ENCODE assay signal across 8 cellular contexts in the genomic region with DNA sequence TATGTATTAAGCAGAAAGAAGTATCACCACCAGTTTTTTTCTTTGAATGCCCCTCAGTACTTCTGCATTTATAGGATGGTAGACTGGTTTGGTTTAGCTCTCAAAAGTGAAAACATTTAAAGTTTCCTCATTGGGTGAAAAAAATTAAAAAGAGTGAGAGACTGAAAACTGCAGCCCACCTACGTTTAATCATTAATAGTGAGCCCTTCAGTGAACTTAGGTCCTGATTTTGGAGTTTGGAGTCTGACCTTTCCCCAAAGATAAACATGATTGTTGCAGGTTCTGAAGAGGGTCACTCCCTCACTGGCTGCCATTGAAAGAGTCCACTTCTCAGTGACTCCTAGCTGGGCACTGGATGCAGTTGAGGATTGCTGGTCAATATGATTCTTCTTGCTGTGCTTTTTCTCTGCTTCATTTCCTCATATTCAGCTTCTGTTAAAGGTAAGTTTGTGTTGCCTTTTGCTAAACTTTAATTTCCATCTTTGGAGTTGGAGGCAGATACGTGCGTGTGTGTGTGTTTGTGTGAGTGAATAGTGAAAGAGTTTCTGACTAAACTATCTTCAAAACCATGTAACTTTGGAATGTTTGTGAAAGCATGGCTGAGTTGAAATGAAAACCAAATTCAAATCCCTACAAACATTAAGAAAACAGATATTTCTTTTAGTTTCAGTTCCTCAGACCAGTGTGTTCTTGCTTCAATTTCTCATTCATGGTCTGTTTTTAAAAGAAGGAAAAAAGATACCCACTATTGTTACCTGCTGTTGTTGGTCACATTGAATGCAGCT. TPM values are rescaled to one million over a fixed set of nuclear protein-coding genes. Genes with fewer than 3 reads are reported as not detected.
DNase-seq lines count a peak whose midpoint lies in the region; ATAC-seq and TF ChIP-seq lines count a peak whose summit lies in the region.

MTTP (plus strand) TSS at position 295 of the 785 bp plus-strand sequence; CDS start at position 381, 86 bp downstream.

- no peak within 1 kb of the TSS for H3K4me3 ChIP-seq in testis
- H3K4me3 ChIP-seq in mesenchymal stem cell (ENCODE audit: insufficient read depth in 1 of 2, low read depth in 1 of 2, low read length in 2 of 2): no peak within 1 kb of the TSS

- no peaks in the 10 kb centered on the region for H3K9me3 Mint-ChIP-seq in WTC11

- intact Hi-C loops in testis (cut with DNase I; ENCODE audit: low total_unique reads): no loop called here
- intact Hi-C loops in head of caudate nucleus (cut with DNase I): no loop called here

- H3K9me3 ChIP-seq in testis (no peaks in the 10 kb centered on the region), mesenchymal stem cell (ENCODE audit: control insufficient read depth, low read length) (no peaks in the 10 kb centered on the region)

- H3K4me2 ChIP-seq in mesenchymal stem cell (ENCODE audit: low read length, poor library complexity, severe bottlenecking): no peak within 1 kb of the TSS

- ATAC-seq in GM19452 (IDR thresholded peaks at IDR 0.05; ENCODE audit: unreplicated experiment): peak; percentile 67
- ATAC-seq in HG03045 (IDR thresholded peaks at IDR 0.05; ENCODE audit: unreplicated experiment): peak; percentile 79
- no peak for ATAC-seq in WTC11

- no peak within 1 kb of the TSS for H2AK5ac ChIP-seq in mesenchymal stem cell (ENCODE audit: low read length, severe bottlenecking)

- peak within 1 kb of the TSS; percentile 89 for H3K27ac Mint-ChIP-seq in WTC11

- no peak within 1 kb of the TSS for H3K27ac ChIP-seq in testis
- no peak within 1 kb of the TSS for H3K27ac ChIP-seq in mesenchymal stem cell (ENCODE audit: low read length, poor library complexity, severe bottlenecking)

- no peak within 1 kb of the TSS for H3K9ac ChIP-seq in mesenchymal stem cell (ENCODE audit: low read length)

- H3K36me3 ChIP-seq in testis (ENCODE audit: low read depth, missing control alignments) (no peaks in the 10 kb centered on the region), mesenchymal stem cell (ENCODE audit: control insufficient read depth in 1 of 2, insufficient read depth in 2 of 2, low read depth in 1 of 2, low read length in 2 of 2) (no peaks in the 10 kb centered on the region)

- H2BK5ac ChIP-seq in mesenchymal stem cell (ENCODE audit: low read depth, low read length, poor library complexity, severe bottlenecking): no peak within 1 kb of the TSS

- H3K23ac ChIP-seq in mesenchymal stem cell (ENCODE audit: low read length in 2 of 2): no peak within 1 kb of the TSS

- no peak within 1 kb of the TSS for H4K91ac ChIP-seq in mesenchymal stem cell (ENCODE audit: low read length)

- in situ Hi-C loops in ACHN (cut with HindIII; ENCODE audit: low pct_ligation_motif_present, low pct_unique_long_range_greater_than_20kb, low sequenced_read_pairs): no loop called here

- peak within 1 kb of the TSS; percentile 22 for H3K4me3 Mint-ChIP-seq in WTC11

- H3K36me3 Mint-ChIP-seq in WTC11: no peaks in the 10 kb centered on the region

- WGBS in testis, 2 donors: 85 to 91% methylated on average over 3 of the region's 3 CpGs
- 86% methylated on average over 1 of the region's 3 CpGs for WGBS in mesenchymal stem cell

- H3K4me1 ChIP-seq in testis (no peaks in the 10 kb centered on the region), mesenchymal stem cell (ENCODE audit: control insufficient read depth, insufficient read depth, low read depth, low read length) (no peaks in the 10 kb centered on the region)

- CTCF ChIA-PET in WTC11 (lab: Charles Lee): interaction anchor here (1.1 kb wide), 2 partner anchors 11 to 104 kb away, joined by 3 to 4 read pairs; partner anchors contain the start of gene TRMT10A

- no peak within 1 kb of the TSS for H4K8ac ChIP-seq in mesenchymal stem cell (ENCODE audit: low read length)

- H2BK15ac ChIP-seq in mesenchymal stem cell (ENCODE audit: low read depth, poor library complexity, severe bottlenecking): no peak within 1 kb of the TSS

- no peaks in the 10 kb centered on the region for H3K79me1 ChIP-seq in mesenchymal stem cell (replicated peaks; ENCODE audit: low read length, poor library complexity, severe bottlenecking)

- no peak within 1 kb of the TSS for H2BK120ac ChIP-seq in mesenchymal stem cell (ENCODE audit: low read depth, low read length)

- H3K4me1 Mint-ChIP-seq in WTC11: peaks cover 9% of the 10 kb centered on the region

- TF ChIP-seq CTCF in WTC11 (IDR thresholded peaks at IDR 0.05): no peak
- TF ChIP-seq CTCF in testis (IDR thresholded peaks at IDR 0.05): no peak

- no peak for TF ChIP-seq POLR2A in testis (IDR thresholded peaks at IDR 0.05)

- no peak within 1 kb of the TSS for H3K14ac ChIP-seq in mesenchymal stem cell (ENCODE audit: low read length in 2 of 2)

- DNase-seq in WTC11 (ENCODE audit: low spot score) (no peak), testis (no peak), Kasumi-1 (lab: John Stamatoyannopoulos, UW) (no peak), head of caudate nucleus (no peak), mesenchymal stem cell (no peak), ACHN (no peak)

- H2AFZ ChIP-seq in mesenchymal stem cell (ENCODE audit: low read depth, low read length): no peak within 1 kb of the TSS

- peaks cover 4% of the 10 kb centered on the region; the same call in 1 of the 2 replicates for H3K27me3 Mint-ChIP-seq in WTC11 (ENCODE audit: low read depth)

- H3K27me3 ChIP-seq in testis: no peaks in the 10 kb centered on the region
- H3K27me3 ChIP-seq in mesenchymal stem cell (ENCODE audit: control insufficient read depth in 1 of 2, insufficient read depth in 1 of 2, low read length in 2 of 2): no peaks in the 10 kb centered on the region

- H2BK12ac ChIP-seq in mesenchymal stem cell (ENCODE audit: low read length in 2 of 2): no peak within 1 kb of the TSS

- POLR2A ChIA-PET in WTC11 (lab: Charles Lee): no interaction called here

- H3K18ac ChIP-seq in mesenchymal stem cell (ENCODE audit: low read depth in 1 of 2, low read length in 2 of 2): no peak within 1 kb of the TSS

- H3K4ac ChIP-seq in mesenchymal stem cell (ENCODE audit: low read depth in 1 of 2, low read length in 2 of 2): no peak within 1 kb of the TSS

TF ChIP-seq in WTC11, 78 proteins besides CTCF, POLR2A, EP300 and RAD21:
- TF ChIP-seq GABPB1 (CRISPR knock-in tag; IDR thresholded peaks at IDR 0.05): 0 out of 2 replicates have a peak, but pooled peaks have one; percentile 16
- no peak for TF ChIP-seq MXD4 (CRISPR knock-in tag; IDR thresholded peaks at IDR 0.05; ENCODE audit: borderline replicate concordance)

RNA-seq across cellular contexts. Expression of gene MTTP, which starts in this region (rescaled TPM):
- total RNA-seq in WTC11 (2021) (0.16 to 0.34 TPM (median 0.26 TPM) in 3 replicates), testis (10 to 100 TPM in 1 of 2 donors, 1 to 10 TPM in 1; 6.8 to 15.4 TPM)
- polyA plus RNA-seq in testis (ENCODE audit: insufficient read depth, low read depth, low replicate concordance): 26.0 TPM
- polyA plus RNA-seq in mesenchymal stem cell (2013, experiment 1 of 2): 0.01 TPM
- polyA plus RNA-seq in mesenchymal stem cell (2013, experiment 2 of 2): not detected
